16 cellular contexts compared by ENCODE assay signal in the genomic region with DNA sequence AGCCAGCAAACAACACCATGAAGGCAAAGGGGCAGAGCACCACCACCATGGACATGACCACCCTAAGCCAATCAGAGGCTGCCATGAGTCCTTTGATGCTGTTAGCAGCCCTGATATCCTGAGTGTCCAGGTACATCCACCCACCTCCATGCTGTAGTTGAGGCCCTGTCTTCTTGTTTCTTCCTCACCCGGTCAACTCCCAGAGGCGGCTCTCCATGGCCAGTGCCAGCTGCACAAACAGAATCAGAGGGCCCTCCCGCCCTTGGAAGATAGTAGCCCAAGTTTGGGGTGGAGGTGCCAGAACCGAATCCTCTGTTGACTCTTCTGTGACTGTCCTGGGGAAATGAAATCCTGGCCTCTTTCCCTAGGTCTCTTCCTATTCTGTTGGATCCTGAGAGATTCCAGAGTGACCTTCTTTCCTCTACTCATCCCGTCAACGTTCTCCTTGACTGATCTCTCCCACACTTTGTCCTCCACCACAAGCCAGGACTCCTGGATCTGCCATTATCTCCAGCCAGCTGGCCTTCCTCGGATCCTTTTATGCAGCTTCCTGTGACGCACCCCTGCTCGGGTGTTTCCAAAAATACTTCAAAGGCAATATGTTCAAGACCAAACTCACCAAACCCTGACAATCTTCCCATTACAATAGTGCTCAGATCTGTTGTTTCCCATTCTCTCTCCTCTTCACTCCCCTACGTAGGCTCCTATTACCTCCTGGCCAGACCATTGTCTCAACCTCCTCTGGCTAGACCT.
"Had no signal": no experiment of that assay in that cellular context is flagged by ENCODE, and none has a peak within 500 bp of the region (broad histone marks: within the 10 kb centered on the region; RNA-seq: fewer than 3 reads in every experiment).

No MANE protein-coding gene starts in this region.

- H3K27me3 ChIP-seq: colonic mucosa, testis had no signal

- ATAC-seq: activated CD8-positive, alpha-beta T cell treated with anti-CD3 and anti-CD28 coated beads for 36 hours; activated naive CD8-positive, alpha-beta T cell treated with anti-CD3 and anti-CD28 coated beads, Interleukin-2, amount 50 U/mL, for 24 hours; mucosa of descending colon; natural killer cell had no signal

- H3K4me1 ChIP-seq: colonic mucosa, testis had no signal

- FAIRE-seq: astrocyte had no signal

- H3K27ac ChIP-seq: colonic mucosa, testis, VCaP had no signal

- DNase-seq: activated CD8-positive, alpha-beta memory T cell treated with anti-CD3 and anti-CD28 coated beads, Interleukin-2, amount 50 U/mL, for 48 hours; activated CD8-positive, alpha-beta T cell treated with anti-CD3 and anti-CD28 coated beads for 36 hours; activated naive CD4-positive, alpha-beta T cell; activated naive CD8-positive, alpha-beta T cell treated with anti-CD3 and anti-CD28 coated beads, Interleukin-2, amount 50 U/mL, for 24 hours; colonic mucosa; effector CD4-positive, alpha-beta T cell; hypothalamus; mucosa of descending colon; natural killer cell; nucleus accumbens; stimulated activated CD4-positive, alpha-beta T cell treated with anti-CD3 and anti-CD28 coated beads, Interleukin-15, amount 100 ng/mL, for 24 hours; stimulated activated CD4-positive, alpha-beta T cell treated with anti-CD3 and anti-CD28 coated beads, Interleukin-4, amount 100 ng/mL, for 24 hours; T-helper 9 cell; testis had no signal

- H3K9me3 ChIP-seq: colonic mucosa, mucosa of descending colon, testis had no signal

- H3K36me3 ChIP-seq: colonic mucosa had no signal

- H3K4me3 ChIP-seq: colonic mucosa, mucosa of descending colon, testis had no signal
